ENCODE assay signal across 1 cellular context in genomic region chr10:50051995-50052660, GRCh38.
TF ChIP-seq lines count a peak whose summit lies in the region.
"Not testable (repeated sequence)": the region's sequence is repeated elsewhere in the genome, so short reads cannot be mapped to it uniquely, and the experiment has no call there.

No MANE protein-coding gene starts in this region.

TF ChIP-seq in HepG2, 621 proteins besides CTCF, POLR2A, EP300 and RAD21 (continued from another document and continues in another):
- peak; percentile 92 for TF ChIP-seq ARID5B (CRISPR knock-in tag; IDR thresholded peaks at IDR 0.05)
- TF ChIP-seq THRA (CRISPR knock-in tag; IDR thresholded peaks at IDR 0.05; ENCODE audit: borderline replicate concordance), result peak; percentile 81; the same call in 1 of the 2 replicates
- peak; percentile 49; the same call in 1 of the 2 replicates for TF ChIP-seq AHDC1 (CRISPR knock-in tag; IDR thresholded peaks at IDR 0.05; ENCODE audit: borderline replicate concordance)
- TF ChIP-seq TARDBP (CRISPR knock-in tag; IDR thresholded peaks at IDR 0.05), result 0 out of 2 replicates have a peak, but pooled peaks have one; percentile 42
- peak; percentile 58; the same call in 1 of the 2 replicates for TF ChIP-seq SOX13 (IDR thresholded peaks at IDR 0.05)
- peak in 1 of 2 experiments; percentile 93; a peak in 2 of 4 replicates for TF ChIP-seq SOX13 (CRISPR knock-in tag; conservative IDR thresholded peaks at IDR 0.05 in 1 of 2, IDR thresholded peaks at IDR 0.05 in 1 of 2)
- TF ChIP-seq LCORL (IDR thresholded peaks at IDR 0.05), result peak; percentile 40; the same call in 1 of the 2 replicates
- TF ChIP-seq LCORL (CRISPR knock-in tag; IDR thresholded peaks at IDR 0.05), result 0 out of 2 replicates have a peak, but pooled peaks have one; percentile 41
- peak; percentile 75; the same call in 1 of the 2 replicates for TF ChIP-seq ZGPAT (CRISPR knock-in tag; IDR thresholded peaks at IDR 0.05)
- TF ChIP-seq REPIN1 (CRISPR knock-in tag; IDR thresholded peaks at IDR 0.05; ENCODE audit: borderline replicate concordance, low read depth), result 0 out of 2 replicates have a peak, but pooled peaks have one; percentile 25
- peak; percentile 69 for TF ChIP-seq ELF3 (CRISPR knock-in tag; IDR thresholded peaks at IDR 0.05)
- TF ChIP-seq ETV5 (CRISPR knock-in tag; IDR thresholded peaks at IDR 0.05; ENCODE audit: borderline replicate concordance), result peak; percentile 65; the same call in 1 of the 2 replicates
- peak; percentile 31; the same call in 1 of the 2 replicates for TF ChIP-seq CREM (IDR thresholded peaks at IDR 0.05)
- TF ChIP-seq CREM (CRISPR knock-in tag; IDR thresholded peaks at IDR 0.05); FOXP1 (IDR thresholded peaks at IDR 0.05): not testable (repeated sequence)
- TF ChIP-seq TEAD3 (CRISPR knock-in tag; optimal IDR thresholded peaks at IDR 0.05; ENCODE audit: borderline replicate concordance), result peak; percentile 95
- TF ChIP-seq ZNF362 (CRISPR knock-in tag; IDR thresholded peaks at IDR 0.05; ENCODE audit: borderline replicate concordance), result peak; percentile 53; the same call in 1 of the 2 replicates
- peak; percentile 67 for TF ChIP-seq MED1 (CRISPR knock-in tag; IDR thresholded peaks at IDR 0.05)
- TF ChIP-seq NCOA2 (CRISPR knock-in tag; IDR thresholded peaks at IDR 0.05), result peak; percentile 92
- 0 out of 2 replicates have a peak, but pooled peaks have one; percentile 31 for TF ChIP-seq ZNF503 (CRISPR knock-in tag; IDR thresholded peaks at IDR 0.05)
- peak; percentile 54; the same call in 1 of the 2 replicates for TF ChIP-seq ATF2 (CRISPR knock-in tag; IDR thresholded peaks at IDR 0.05)
- peak; percentile 65 for TF ChIP-seq SAP130 (CRISPR knock-in tag; IDR thresholded peaks at IDR 0.05; ENCODE audit: low read depth)
- TF ChIP-seq FOXP1 (CRISPR knock-in tag; IDR thresholded peaks at IDR 0.05), result peak; percentile 71
- TF ChIP-seq PHF5A (CRISPR knock-in tag; IDR thresholded peaks at IDR 0.05; ENCODE audit: low read depth, unreplicated experiment), result peak; percentile 65
- TF ChIP-seq NR2C2 (CRISPR knock-in tag; IDR thresholded peaks at IDR 0.05; ENCODE audit: borderline replicate concordance), result peak; percentile 63; the same call in 1 of the 2 replicates
- 0 out of 2 replicates have a peak, but pooled peaks have one; percentile 39 for TF ChIP-seq TCF7 (IDR thresholded peaks at IDR 0.05; ENCODE audit: low read depth)
- 0 out of 2 replicates have a peak, but pooled peaks have one; percentile 56 for TF ChIP-seq ATM (IDR thresholded peaks at IDR 0.05; ENCODE audit: borderline replicate concordance)
- peak; percentile 99 for TF ChIP-seq IRF2 (CRISPR knock-in tag; IDR thresholded peaks at IDR 0.05)
- TF ChIP-seq FOXK2 (IDR thresholded peaks at IDR 0.05), result peak; percentile 55; the same call in 1 of the 2 replicates
- TF ChIP-seq MLX (CRISPR knock-in tag; IDR thresholded peaks at IDR 0.05), result 0 out of 2 replicates have a peak, but pooled peaks have one; percentile 43
- TF ChIP-seq PPARG (CRISPR knock-in tag; conservative IDR thresholded peaks at IDR 0.05), result peak; percentile 61; the same call in 1 of the 2 replicates
- TF ChIP-seq ZNF12 (CRISPR knock-in tag; IDR thresholded peaks at IDR 0.05), result peak; percentile 90
- TF ChIP-seq SP5 (CRISPR knock-in tag; IDR thresholded peaks at IDR 0.05; ENCODE audit: borderline replicate concordance, low read depth), result peak; percentile 93
- peak; percentile 87; the same call in 1 of the 2 replicates for TF ChIP-seq RELA (CRISPR knock-in tag; IDR thresholded peaks at IDR 0.05)
- TF ChIP-seq KMT2B (CRISPR knock-in tag; IDR thresholded peaks at IDR 0.05), result peak; percentile 63; the same call in 1 of the 2 replicates
- TF ChIP-seq ZFP1 (CRISPR knock-in tag; IDR thresholded peaks at IDR 0.05), result peak; percentile 56; the same call in 1 of the 2 replicates
- TF ChIP-seq PATZ1 (CRISPR knock-in tag; IDR thresholded peaks at IDR 0.05), result peak; percentile 60
- TF ChIP-seq NR2F6 (IDR thresholded peaks at IDR 0.05), result peak; percentile 94
- peak; percentile 96 for TF ChIP-seq NR2F6 (CRISPR knock-in tag; IDR thresholded peaks at IDR 0.05)
- 0 out of 2 replicates have a peak, but pooled peaks have one; percentile 18 for TF ChIP-seq FOXK1 (CRISPR knock-in tag; IDR thresholded peaks at IDR 0.05; ENCODE audit: borderline replicate concordance, low read depth)
- peak; percentile 76 for TF ChIP-seq KDM6A (CRISPR knock-in tag; IDR thresholded peaks at IDR 0.05; ENCODE audit: low read depth)
